ENCODE assay signal across 27 cellular contexts in genomic region chr5:69050214-69050613, GRCh38.
"Had no signal": no experiment of that assay in that cellular context is flagged by ENCODE, and none has a peak within 500 bp of the region (broad histone marks: within the 10 kb centered on the region; RNA-seq: fewer than 3 reads in every experiment).

No MANE protein-coding gene starts in this region.

- DNase-seq: activated CD4-positive, alpha-beta memory T cell treated with anti-CD3 and anti-CD28 coated beads for 36 hours; activated CD4-positive, alpha-beta T cell treated with anti-CD3 and anti-CD28 coated beads for 36 hours; activated CD4-positive, alpha-beta T cell treated with anti-CD3 and anti-CD28 coated beads, Interleukin-2, amount 10 ng/mL, durations not matched to agents 24 days and 14 days; activated CD4-positive, CD25-positive, alpha-beta regulatory T cell; activated CD4-positive, CD25-positive, alpha-beta regulatory T cell treated with anti-CD3 and anti-CD28 coated beads, Interleukin-2, amount 50 U/mL, for 72 hours; activated CD8-positive, alpha-beta memory T cell treated with anti-CD3 and anti-CD28 coated beads, Interleukin-2, amount 10 ng/mL, durations not matched to agents 7 days and 5 days; activated CD8-positive, alpha-beta memory T cell treated with anti-CD3 and anti-CD28 coated beads, Interleukin-2, amount 50 U/mL, for 4 hours; activated CD8-positive, alpha-beta T cell treated with anti-CD3 and anti-CD28 coated beads, Interleukin-2, amount 10 ng/mL, durations not matched to agents 7 days and 5 days; activated effector memory CD4-positive, alpha-beta T cell treated with anti-CD3 and anti-CD28 coated beads, Interleukin-2, amount 50 U/mL, for 16 hours; activated naive CD4-positive, alpha-beta T cell treated with anti-CD3 and anti-CD28 coated beads for 36 hours; activated naive CD8-positive, alpha-beta T cell treated with anti-CD3 and anti-CD28 coated beads for 36 hours; activated naive CD8-positive, alpha-beta T cell treated with anti-CD3 and anti-CD28 coated beads, Interleukin-2, amount 50 U/mL, for 24 hours; activated T-cell treated with anti-CD3 and anti-CD28 coated beads, Interleukin-2, amount 50 U/mL, for 1 hour; activated T-cell treated with anti-CD3 and anti-CD28 coated beads, Interleukin-2, amount 50 U/mL, for 48 hours; central memory CD4-positive, alpha-beta T cell; cerebellar nuclear complex; colonic mucosa; effector CD8-positive, alpha-beta T cell; esophagus squamous epithelium; head of caudate nucleus; T-helper 2 cell had no signal

- H3K27ac ChIP-seq: ascending aorta, breast epithelium, cardiac muscle cell, colonic mucosa, epithelial cell of prostate, esophagus squamous epithelium had no signal

- H3K4me1 ChIP-seq: ascending aorta, breast epithelium, colonic mucosa, esophagus squamous epithelium had no signal

- H3K36me3 ChIP-seq: ascending aorta, breast epithelium, cardiac muscle cell, colonic mucosa, esophagus squamous epithelium had no signal

- ATAC-seq: activated CD4-positive, alpha-beta T cell treated with anti-CD3 and anti-CD28 coated beads for 36 hours; activated CD8-positive, alpha-beta memory T cell treated with anti-CD3 and anti-CD28 coated beads, Interleukin-2, amount 10 ng/mL, durations not matched to agents 7 days and 5 days; activated CD8-positive, alpha-beta T cell treated with anti-CD3 and anti-CD28 coated beads, Interleukin-2, amount 10 ng/mL, durations not matched to agents 7 days and 5 days; activated naive CD8-positive, alpha-beta T cell treated with anti-CD3 and anti-CD28 coated beads, Interleukin-2, amount 50 U/mL, for 24 hours had no signal

- H3K27me3 ChIP-seq: ascending aorta, breast epithelium, cardiac muscle cell, colonic mucosa, esophagus squamous epithelium had no signal

- FAIRE-seq: endometrium, frontal cortex had no signal

- H3K4me3 ChIP-seq: ascending aorta, breast epithelium, cardiac muscle cell, colonic mucosa, esophagus squamous epithelium had no signal

- H3K9me3 ChIP-seq: ascending aorta, breast epithelium, colonic mucosa, esophagus squamous epithelium had no signal
